Comparison of ENCODE assay signal across 8 cellular contexts in the genomic region with DNA sequence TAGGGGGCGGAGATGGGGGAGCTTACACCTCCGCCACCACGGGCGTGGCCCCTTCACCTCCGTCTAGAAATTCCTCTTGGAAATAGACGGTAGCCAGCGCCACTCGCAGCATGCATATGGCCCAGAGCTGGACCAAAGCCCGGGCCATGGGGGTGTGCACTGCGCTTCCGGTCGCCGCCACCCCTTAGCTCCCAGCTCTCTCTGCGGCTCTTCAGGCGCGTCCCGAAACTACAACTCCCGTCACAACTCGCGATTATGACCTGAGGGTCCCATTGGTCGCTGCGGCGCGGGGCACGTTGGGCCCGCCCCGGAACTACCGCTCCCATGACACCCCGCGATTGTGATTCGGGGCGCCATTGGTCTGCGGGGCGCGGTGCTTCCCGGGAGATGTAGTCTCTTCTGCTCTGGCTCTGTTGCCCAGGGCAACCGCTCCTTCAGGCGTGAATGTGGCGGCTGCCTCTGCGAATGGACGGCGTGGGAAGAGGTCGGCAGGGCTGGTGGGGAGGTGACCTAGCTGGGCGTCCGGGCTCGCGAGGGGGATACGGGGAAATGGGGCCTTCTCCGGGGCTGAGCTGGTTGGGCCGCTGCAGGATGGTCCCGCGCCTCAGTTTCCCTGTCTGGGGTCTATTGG. TPM values are rescaled to one million over a fixed set of nuclear protein-coding genes. Genes with fewer than 3 reads are reported as not detected.
DNase-seq lines count a peak whose midpoint lies in the region; ATAC-seq and TF ChIP-seq lines count a peak whose summit lies in the region.

A gene (plus strand): TSS at position 413 of the 631 bp plus-strand sequence. CDS start 4,399 bp downstream, outside the sequence.
A gene with protein sequence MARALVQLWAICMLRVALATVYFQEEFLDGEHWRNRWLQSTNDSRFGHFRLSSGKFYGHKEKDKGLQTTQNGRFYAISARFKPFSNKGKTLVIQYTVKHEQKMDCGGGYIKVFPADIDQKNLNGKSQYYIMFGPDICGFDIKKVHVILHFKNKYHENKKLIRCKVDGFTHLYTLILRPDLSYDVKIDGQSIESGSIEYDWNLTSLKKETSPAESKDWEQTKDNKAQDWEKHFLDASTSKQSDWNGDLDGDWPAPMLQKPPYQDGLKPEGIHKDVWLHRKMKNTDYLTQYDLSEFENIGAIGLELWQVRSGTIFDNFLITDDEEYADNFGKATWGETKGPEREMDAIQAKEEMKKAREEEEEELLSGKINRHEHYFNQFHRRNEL (minus strand): TSS at position 186 of the 631 bp plus-strand sequence. CDS start 38 bp downstream, at position 148.

- H3K9me3 ChIP-seq in muscle layer of colon (ENCODE audit: low read length), result no peaks in the 10 kb centered on the region

- peak within 1 kb of the TSS; percentile 53 for H3K9ac ChIP-seq in muscle layer of colon (ENCODE audit: low read length)

- no peaks in the 10 kb centered on the region for H3K27me3 ChIP-seq in muscle layer of colon (ENCODE audit: control insufficient read depth in 1 of 2, insufficient read depth in 2 of 2, low read length in 2 of 2)

- H3K4me1 ChIP-seq in muscle layer of colon (ENCODE audit: insufficient read depth, low read length), result peaks cover 6% of the 10 kb centered on the region

- DNase-seq in DMS79 (lab: John Stamatoyannopoulos, UW) (peak; percentile 99), KG1 (lab: John Stamatoyannopoulos, UW) (peak; percentile 97)
- peak; percentile 97 to 98 for DNase-seq in activated T-cell treated with anti-CD3 and anti-CD28 coated beads, Interleukin-2, amount 50 U/mL, for 48 hours
- DNase-seq in stimulated activated CD8-positive, alpha-beta memory T cell treated with anti-CD3 and anti-CD28 coated beads, Interleukin-7, amount 100 ng/mL, for 1 hour (ENCODE audit: low read depth in 2 of 2), result peak; percentile 92 to 95

- peaks cover 3% of the 10 kb centered on the region for H3K36me3 ChIP-seq in muscle layer of colon (ENCODE audit: insufficient read depth, low read length)

- ATAC-seq in GM21737 (IDR thresholded peaks at IDR 0.05; ENCODE audit: unreplicated experiment), result peak; percentile 95
- peak; percentile 99 for ATAC-seq in esophagus mucosa

- H3K4me3 ChIP-seq in muscle layer of colon (ENCODE audit: low read depth in 1 of 2, low read length in 2 of 2), result peak within 1 kb of the TSS; percentile 70 to 85

- H3K27ac ChIP-seq in muscle layer of colon (ENCODE audit: low read depth, low read length), result peak within 1 kb of the TSS; percentile 57

TF ChIP-seq in PFSK-1, 5 proteins besides CTCF, POLR2A, EP300 and RAD21:
- TF ChIP-seq SIN3A (IDR thresholded peaks at IDR 0.05; ENCODE audit: borderline replicate concordance, insufficient read depth, low read length), result peak; percentile 73; the same call in 1 of the 2 replicates
- peak; percentile 31 for TF ChIP-seq FOXP2 (optimal IDR thresholded peaks at IDR 0.05; ENCODE audit: borderline replicate concordance, extremely low read depth, extremely low read length, insufficient read depth)
- TF ChIP-seq POLR2AphosphoS5 (IDR thresholded peaks at IDR 0.05; ENCODE audit: low read depth, low read length), result peak; percentile 60; the same call in 1 of the 2 replicates
- TF ChIP-seq, protein P1, sequence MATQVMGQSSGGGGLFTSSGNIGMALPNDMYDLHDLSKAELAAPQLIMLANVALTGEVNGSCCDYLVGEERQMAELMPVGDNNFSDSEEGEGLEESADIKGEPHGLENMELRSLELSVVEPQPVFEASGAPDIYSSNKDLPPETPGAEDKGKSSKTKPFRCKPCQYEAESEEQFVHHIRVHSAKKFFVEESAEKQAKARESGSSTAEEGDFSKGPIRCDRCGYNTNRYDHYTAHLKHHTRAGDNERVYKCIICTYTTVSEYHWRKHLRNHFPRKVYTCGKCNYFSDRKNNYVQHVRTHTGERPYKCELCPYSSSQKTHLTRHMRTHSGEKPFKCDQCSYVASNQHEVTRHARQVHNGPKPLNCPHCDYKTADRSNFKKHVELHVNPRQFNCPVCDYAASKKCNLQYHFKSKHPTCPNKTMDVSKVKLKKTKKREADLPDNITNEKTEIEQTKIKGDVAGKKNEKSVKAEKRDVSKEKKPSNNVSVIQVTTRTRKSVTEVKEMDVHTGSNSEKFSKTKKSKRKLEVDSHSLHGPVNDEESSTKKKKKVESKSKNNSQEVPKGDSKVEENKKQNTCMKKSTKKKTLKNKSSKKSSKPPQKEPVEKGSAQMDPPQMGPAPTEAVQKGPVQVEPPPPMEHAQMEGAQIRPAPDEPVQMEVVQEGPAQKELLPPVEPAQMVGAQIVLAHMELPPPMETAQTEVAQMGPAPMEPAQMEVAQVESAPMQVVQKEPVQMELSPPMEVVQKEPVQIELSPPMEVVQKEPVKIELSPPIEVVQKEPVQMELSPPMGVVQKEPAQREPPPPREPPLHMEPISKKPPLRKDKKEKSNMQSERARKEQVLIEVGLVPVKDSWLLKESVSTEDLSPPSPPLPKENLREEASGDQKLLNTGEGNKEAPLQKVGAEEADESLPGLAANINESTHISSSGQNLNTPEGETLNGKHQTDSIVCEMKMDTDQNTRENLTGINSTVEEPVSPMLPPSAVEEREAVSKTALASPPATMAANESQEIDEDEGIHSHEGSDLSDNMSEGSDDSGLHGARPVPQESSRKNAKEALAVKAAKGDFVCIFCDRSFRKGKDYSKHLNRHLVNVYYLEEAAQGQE (IDR thresholded peaks at IDR 0.05; ENCODE audit: insufficient read depth in 1 of 2, low read depth in 2 of 2, low read length in 2 of 2), result no peak
- TF ChIP-seq TAF1 (IDR thresholded peaks at IDR 0.05; ENCODE audit: borderline replicate concordance, insufficient read depth, low read length), result peak; percentile 16; the same call in 1 of the 2 replicates

RNA-seq across cellular contexts. Expression of the first gene that starts in this region (rescaled TPM):
- polyA plus RNA-seq in PFSK-1 (2012; ENCODE audit: insufficient read length, low read depth), result 8.8 TPM
- 1.8 TPM for total RNA-seq in esophagus mucosa

RNA-seq across cellular contexts. Expression of the second gene that starts in this region (rescaled TPM):
- polyA plus RNA-seq in PFSK-1 (2012; ENCODE audit: insufficient read length, low read depth), result not detected
- total RNA-seq in esophagus mucosa, result not detected

Comparison
In these comparisons a context has a peak if more than half of its experiments do, and no peak if none do; other contexts are left out.
1. Peak in every context shown above with its lines: DNase-seq, ATAC-seq, H3K4me3 ChIP-seq and H3K27ac ChIP-seq.